Comparison of ENCODE assay signal across 11 cellular contexts in the genomic region with DNA sequence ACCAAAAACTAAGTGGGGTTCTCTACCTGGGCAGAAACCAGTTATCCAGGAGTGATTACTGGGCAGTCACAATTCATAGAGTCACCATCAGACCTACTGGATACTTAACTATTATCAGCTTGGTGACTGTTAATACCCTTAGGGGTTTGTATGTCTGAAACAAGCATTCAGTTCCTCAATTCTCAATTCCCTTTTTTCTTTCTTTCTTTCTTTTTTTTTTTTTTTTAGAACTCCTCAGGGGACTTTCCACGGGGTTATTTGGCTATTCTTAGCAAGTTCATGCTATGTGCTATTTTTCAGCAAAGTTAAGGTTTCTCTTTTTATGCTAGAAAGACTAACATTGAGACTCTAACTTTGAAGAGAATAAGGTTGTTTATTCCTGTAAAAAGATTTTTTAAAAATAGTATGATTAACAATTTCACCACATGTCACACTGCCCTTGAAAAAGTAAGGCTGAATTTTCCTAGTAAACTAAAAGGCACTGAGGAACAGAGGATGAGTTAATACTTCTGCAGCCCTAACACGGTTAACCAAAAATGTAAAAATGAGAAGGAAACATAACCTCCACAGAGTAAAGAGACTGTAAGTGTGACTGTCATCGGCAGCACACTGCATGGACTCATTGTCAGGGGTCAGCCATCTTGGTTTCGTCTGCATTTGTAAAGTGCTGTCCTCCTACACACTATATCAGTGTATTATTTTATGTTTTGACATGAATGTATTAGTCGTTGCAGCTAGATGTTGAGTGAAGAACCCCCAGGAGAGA.
DNase-seq lines count a peak whose midpoint lies in the region; ATAC-seq and TF ChIP-seq lines count a peak whose summit lies in the region.
"Had no signal": no experiment of that assay in that cellular context is flagged by ENCODE, and none has a peak within 500 bp of the region (broad histone marks: within the 10 kb centered on the region; RNA-seq: fewer than 3 reads in every experiment).

No MANE protein-coding gene starts in this region.

- WGBS in tibial nerve, 2 donors = 42 to 46% methylated on average over 5 of the region's 5 CpGs

- H3K9me3 Mint-ChIP-seq in activated naive CD8-positive, alpha-beta T cell treated with anti-CD3 and anti-CD28 coated beads for 36 hours = peaks cover 2% of the 10 kb centered on the region
- H3K9me3 Mint-ChIP-seq in activated T-cell treated with anti-CD3 and anti-CD28 coated beads, Interleukin-2, amount 50 U/mL, for 24 hours = no peaks in the 10 kb centered on the region

- no peaks in the 10 kb centered on the region for H3K9me3 ChIP-seq in tibial nerve

- ATAC-seq in GM18508 (IDR thresholded peaks at IDR 0.05; ENCODE audit: insufficient read depth, unreplicated experiment) (peak; percentile 68), GM21526 (IDR thresholded peaks at IDR 0.05; ENCODE audit: low FRiP score, unreplicated experiment) (peak; percentile 81), HG03175 (IDR thresholded peaks at IDR 0.05; ENCODE audit: unreplicated experiment) (peak; percentile 73)
- ATAC-seq: sciatic nerve had no signal

- H3K4me3 ChIP-seq in H7 (ENCODE audit: insufficient read depth, low read depth, low read length) (no peak overlapping the region), tibial nerve (no peak overlapping the region)

- no peak for TF ChIP-seq CTCF in tibial nerve (IDR thresholded peaks at IDR 0.05)

- H3K36me3 ChIP-seq in H7 (replicated peaks; ENCODE audit: control insufficient read depth, insufficient read depth, low read length) = no peaks in the 10 kb centered on the region
- H3K36me3 ChIP-seq in tibial nerve = no peaks in the 10 kb centered on the region

- H3K36me3 Mint-ChIP-seq in activated naive CD8-positive, alpha-beta T cell treated with anti-CD3 and anti-CD28 coated beads for 36 hours = no peaks in the 10 kb centered on the region
- H3K36me3 Mint-ChIP-seq in activated T-cell treated with anti-CD3 and anti-CD28 coated beads, Interleukin-2, amount 50 U/mL, for 24 hours (ENCODE audit: low read depth) = no peaks in the 10 kb centered on the region

- DNase-seq in activated naive CD8-positive, alpha-beta T cell treated with anti-CD3 and anti-CD28 coated beads for 36 hours = no peak
- DNase-seq in H7 (no peak), tibial nerve (ENCODE audit: low spot score in 2 of 2) (no peak), hepatic stellate cell (ENCODE audit: low spot score) (no peak)
- DNase-seq in activated T-cell treated with anti-CD3 and anti-CD28 coated beads, Interleukin-2, amount 50 U/mL, for 24 hours = no peak
- DNase-seq: activated naive CD4-positive, alpha-beta T cell treated with Interleukin-2 at 50 U/mL for 16 hours; Calu3 had no signal

- H3K4me1 ChIP-seq in tibial nerve = no peaks in the 10 kb centered on the region

- TF ChIP-seq EP300 in tibial nerve (IDR thresholded peaks at IDR 0.05) = no peak

- H3K4me1 Mint-ChIP-seq in activated naive CD8-positive, alpha-beta T cell treated with anti-CD3 and anti-CD28 coated beads for 36 hours = peaks cover 6% of the 10 kb centered on the region
- no peaks in the 10 kb centered on the region for H3K4me1 Mint-ChIP-seq in activated T-cell treated with anti-CD3 and anti-CD28 coated beads, Interleukin-2, amount 50 U/mL, for 24 hours (ENCODE audit: low read depth)

- H3K27ac Mint-ChIP-seq in activated naive CD8-positive, alpha-beta T cell treated with anti-CD3 and anti-CD28 coated beads for 36 hours = peak overlapping the region; percentile 73
- H3K27ac Mint-ChIP-seq in activated T-cell treated with anti-CD3 and anti-CD28 coated beads, Interleukin-2, amount 50 U/mL, for 24 hours = no peak overlapping the region

- peaks cover 10% of the 10 kb centered on the region for H3K27me3 Mint-ChIP-seq in activated naive CD8-positive, alpha-beta T cell treated with anti-CD3 and anti-CD28 coated beads for 36 hours
- H3K27me3 Mint-ChIP-seq in activated T-cell treated with anti-CD3 and anti-CD28 coated beads, Interleukin-2, amount 50 U/mL, for 24 hours = peaks cover 9% of the 10 kb centered on the region

- no peak overlapping the region for H3K4me3 Mint-ChIP-seq in activated naive CD8-positive, alpha-beta T cell treated with anti-CD3 and anti-CD28 coated beads for 36 hours
- no peak overlapping the region for H3K4me3 Mint-ChIP-seq in activated T-cell treated with anti-CD3 and anti-CD28 coated beads, Interleukin-2, amount 50 U/mL, for 24 hours

- no peak overlapping the region for H3K27ac ChIP-seq in tibial nerve

- no peak for TF ChIP-seq POLR2A in tibial nerve (IDR thresholded peaks at IDR 0.05)

- H3K27me3 ChIP-seq in H7 (ENCODE audit: control insufficient read depth, insufficient read depth, low read length) (no peaks in the 10 kb centered on the region), tibial nerve (no peaks in the 10 kb centered on the region)
